Comparison of ENCODE assay signal across 14 cellular contexts in genomic region chrX:41351923-41352322, GRCh38. TPM values are rescaled to one million over a fixed set of nuclear protein-coding genes. Genes with fewer than 3 reads are reported as not detected.
A peak's percentile ranks its signal among the peaks of the same experiment; 100 is the strongest.
DNase-seq lines count a peak whose midpoint lies in the region; ATAC-seq and TF ChIP-seq lines count a peak whose summit lies in the region.
"Had no signal": no experiment of that assay in that cellular context is flagged by ENCODE, and none has a peak within 500 bp of the region (broad histone marks: within the 10 kb centered on the region; RNA-seq: fewer than 3 reads in every experiment).

No MANE protein-coding gene starts in this region.

- H3K27ac Mint-ChIP-seq in activated CD4-positive, alpha-beta memory T cell treated with anti-CD3 and anti-CD28 coated beads for 36 hours: peak overlapping the region; percentile 71
- no peak overlapping the region for H3K27ac Mint-ChIP-seq in activated CD4-positive, alpha-beta memory T cell treated with anti-CD3 and anti-CD28 coated beads, Interleukin-2, amount 10 ng/mL, durations not matched to agents 7 days and 5 days
- peak overlapping the region; percentile 42 for H3K27ac Mint-ChIP-seq in activated T-helper 2 cell treated with anti-CD3 and anti-CD28 coated beads, Interferon-gamma antibody, Interleukin-2, Interleukin-4, amounts not matched to agents 10 μg/mL and 5 μg/mL and 100 μg/mL, durations not matched to agents 14 hours and 24 hours and 36 hours
- peak overlapping the region; percentile 26 to 72 for H3K27ac Mint-ChIP-seq in natural killer cell treated with Interleukin-12 subunit alpha and Interleukin-12 subunit beta and Interleukin-15 and Interleukin-18, amount 100 ng/mL, for 72 hours

- H3K27ac ChIP-seq in tibial artery (no peak overlapping the region), heart left ventricle (peak overlapping the region in 1 of 12 donors; percentile 24)

- H3K4me3 ChIP-seq in tibial artery: no peak overlapping the region
- no peak overlapping the region for H3K4me3 ChIP-seq in heart left ventricle

- CTCF ChIA-PET in activated CD4-positive, alpha-beta memory T cell treated with anti-CD3 and anti-CD28 coated beads for 36 hours (lab: Charles Lee): interaction anchor here (1.3 kb wide), 1 partner anchor 90 kb away, joined by 3 read pairs; no protein-coding TSS in a partner anchor
- CTCF ChIA-PET in activated CD4-positive, alpha-beta memory T cell treated with anti-CD3 and anti-CD28 coated beads, Interleukin-2, amount 10 ng/mL, durations not matched to agents 7 days and 5 days (lab: Charles Lee): no interaction called here

- no peak for ATAC-seq in natural killer cell treated with Interleukin-12 subunit alpha and Interleukin-12 subunit beta and Interleukin-15 and Interleukin-18, amount 100 ng/mL, for 72 hours
- no peak for ATAC-seq in heart left ventricle

- peaks cover 20 to 39% (median 30%) of the 10 kb centered on the region in 3 donors for H3K36me3 ChIP-seq in tibial artery
- peaks cover 0 to 43% (median 32%) of the 10 kb centered on the region in 9 donors for H3K36me3 ChIP-seq in heart left ventricle

- no peak for TF ChIP-seq CTCF in tibial artery (IDR thresholded peaks at IDR 0.05)
- TF ChIP-seq CTCF in heart left ventricle (IDR thresholded peaks at IDR 0.05): no peak

- no peak for TF ChIP-seq POLR2A in heart left ventricle (IDR thresholded peaks at IDR 0.05)

- H3K4me1 Mint-ChIP-seq in activated CD4-positive, alpha-beta memory T cell treated with anti-CD3 and anti-CD28 coated beads for 36 hours (ENCODE audit: low read depth): peaks cover 48% of the 10 kb centered on the region
- peaks cover 36% of the 10 kb centered on the region for H3K4me1 Mint-ChIP-seq in activated CD4-positive, alpha-beta memory T cell treated with anti-CD3 and anti-CD28 coated beads, Interleukin-2, amount 10 ng/mL, durations not matched to agents 7 days and 5 days
- peaks cover 24% of the 10 kb centered on the region for H3K4me1 Mint-ChIP-seq in activated T-helper 2 cell treated with anti-CD3 and anti-CD28 coated beads, Interferon-gamma antibody, Interleukin-2, Interleukin-4, amounts not matched to agents 10 μg/mL and 5 μg/mL and 100 μg/mL, durations not matched to agents 14 hours and 24 hours and 36 hours (ENCODE audit: low read depth)
- peaks cover 21 to 31% of the 10 kb centered on the region in 2 donors for H3K4me1 Mint-ChIP-seq in natural killer cell treated with Interleukin-12 subunit alpha and Interleukin-12 subunit beta and Interleukin-15 and Interleukin-18, amount 100 ng/mL, for 72 hours (ENCODE audit: low read depth in 2 of 2)

- peaks cover 19% of the 10 kb centered on the region for H3K36me3 Mint-ChIP-seq in activated CD4-positive, alpha-beta memory T cell treated with anti-CD3 and anti-CD28 coated beads for 36 hours
- peaks cover 47% of the 10 kb centered on the region for H3K36me3 Mint-ChIP-seq in activated CD4-positive, alpha-beta memory T cell treated with anti-CD3 and anti-CD28 coated beads, Interleukin-2, amount 10 ng/mL, durations not matched to agents 7 days and 5 days (ENCODE audit: low read depth)
- H3K36me3 Mint-ChIP-seq in activated T-helper 2 cell treated with anti-CD3 and anti-CD28 coated beads, Interferon-gamma antibody, Interleukin-2, Interleukin-4, amounts not matched to agents 10 μg/mL and 5 μg/mL and 100 μg/mL, durations not matched to agents 14 hours and 24 hours and 36 hours (ENCODE audit: low read depth): peaks cover 42% of the 10 kb centered on the region
- H3K36me3 Mint-ChIP-seq in natural killer cell treated with Interleukin-12 subunit alpha and Interleukin-12 subunit beta and Interleukin-15 and Interleukin-18, amount 100 ng/mL, for 72 hours: peaks cover 16% of the 10 kb centered on the region

- 34 to 74% (median 60%) methylated on average over 3 of the region's 3 CpGs for WGBS in heart left ventricle, 4 donors

- POLR2A ChIA-PET in activated CD4-positive, alpha-beta memory T cell treated with anti-CD3 and anti-CD28 coated beads for 36 hours (lab: Charles Lee): interaction anchor here (0.5 to 1.0 kb wide), 3 partner anchors 25 to 36 kb away, joined by 3 read pairs; no protein-coding TSS in a partner anchor
- POLR2A ChIA-PET in activated CD4-positive, alpha-beta memory T cell treated with anti-CD3 and anti-CD28 coated beads, Interleukin-2, amount 10 ng/mL, durations not matched to agents 7 days and 5 days (lab: Charles Lee): interaction anchor here (1.0 to 1.5 kb wide), 2 partner anchors 14 kb away, joined by 4 to 5 read pairs; no protein-coding TSS in a partner anchor

- H3K4me1 ChIP-seq in tibial artery (peaks cover 0 to 3% (median 0%) of the 10 kb centered on the region in 4 donors), heart left ventricle (peaks cover 0 to 21% (median 5%) of the 10 kb centered on the region in 12 donors)
- H3K4me1 ChIP-seq: Caco-2 had no signal

- no peaks in the 10 kb centered on the region for H3K9me3 ChIP-seq in tibial artery
- H3K9me3 ChIP-seq in heart left ventricle: no peaks in the 10 kb centered on the region
- H3K9me3 ChIP-seq: Caco-2 had no signal

- no peak for DNase-seq in activated CD4-positive, alpha-beta memory T cell treated with anti-CD3 and anti-CD28 coated beads for 36 hours
- no peak for DNase-seq in activated CD4-positive, alpha-beta memory T cell treated with anti-CD3 and anti-CD28 coated beads, Interleukin-2, amount 10 ng/mL, durations not matched to agents 7 days and 5 days
- DNase-seq in HT-29 (ENCODE audit: low spot score) (peak; percentile 13), SHP77 treated with DMSO at 0.1 percent for 48 hours (lab: John Stamatoyannopoulos, UW) (no peak), tibial artery (no peak), heart left ventricle (no peak)
- DNase-seq in activated T-helper 2 cell treated with anti-CD3 and anti-CD28 coated beads, Interferon-gamma antibody, Interleukin-2, Interleukin-4, amounts not matched to agents 10 μg/mL and 5 μg/mL and 100 μg/mL, durations not matched to agents 14 hours and 24 hours and 36 hours (ENCODE audit: low spot score): no peak
- no peak for DNase-seq in natural killer cell treated with Interleukin-12 subunit alpha and Interleukin-12 subunit beta and Interleukin-15 and Interleukin-18, amount 100 ng/mL, for 72 hours (ENCODE audit: low spot score)
- DNase-seq: ACHN; activated CD4-positive, alpha-beta T cell treated with anti-CD3 and anti-CD28 coated beads, Interleukin-2, amount 50 U/mL, for 4 hours; activated naive CD4-positive, alpha-beta T cell treated with Interleukin-2 at 50 U/mL for 16 hours; Caco-2; effector CD8-positive, alpha-beta T cell; NCI-H774 had no signal

- no peaks in the 10 kb centered on the region for H3K27me3 Mint-ChIP-seq in activated CD4-positive, alpha-beta memory T cell treated with anti-CD3 and anti-CD28 coated beads for 36 hours
- H3K27me3 Mint-ChIP-seq in activated CD4-positive, alpha-beta memory T cell treated with anti-CD3 and anti-CD28 coated beads, Interleukin-2, amount 10 ng/mL, durations not matched to agents 7 days and 5 days: no peaks in the 10 kb centered on the region
- no peaks in the 10 kb centered on the region for H3K27me3 Mint-ChIP-seq in activated T-helper 2 cell treated with anti-CD3 and anti-CD28 coated beads, Interferon-gamma antibody, Interleukin-2, Interleukin-4, amounts not matched to agents 10 μg/mL and 5 μg/mL and 100 μg/mL, durations not matched to agents 14 hours and 24 hours and 36 hours (ENCODE audit: low read depth)
- no peaks in the 10 kb centered on the region for H3K27me3 Mint-ChIP-seq in natural killer cell treated with Interleukin-12 subunit alpha and Interleukin-12 subunit beta and Interleukin-15 and Interleukin-18, amount 100 ng/mL, for 72 hours

- H3K27me3 ChIP-seq in tibial artery: no peaks in the 10 kb centered on the region
- H3K27me3 ChIP-seq in heart left ventricle: no peaks in the 10 kb centered on the region

- H3K9me3 Mint-ChIP-seq in activated CD4-positive, alpha-beta memory T cell treated with anti-CD3 and anti-CD28 coated beads for 36 hours: no peaks in the 10 kb centered on the region
- no peaks in the 10 kb centered on the region for H3K9me3 Mint-ChIP-seq in activated CD4-positive, alpha-beta memory T cell treated with anti-CD3 and anti-CD28 coated beads, Interleukin-2, amount 10 ng/mL, durations not matched to agents 7 days and 5 days
- H3K9me3 Mint-ChIP-seq in activated T-helper 2 cell treated with anti-CD3 and anti-CD28 coated beads, Interferon-gamma antibody, Interleukin-2, Interleukin-4, amounts not matched to agents 10 μg/mL and 5 μg/mL and 100 μg/mL, durations not matched to agents 14 hours and 24 hours and 36 hours: no peaks in the 10 kb centered on the region
- no peaks in the 10 kb centered on the region for H3K9me3 Mint-ChIP-seq in natural killer cell treated with Interleukin-12 subunit alpha and Interleukin-12 subunit beta and Interleukin-15 and Interleukin-18, amount 100 ng/mL, for 72 hours

- no peak overlapping the region for H3K4me3 Mint-ChIP-seq in activated CD4-positive, alpha-beta memory T cell treated with anti-CD3 and anti-CD28 coated beads for 36 hours
- no peak overlapping the region for H3K4me3 Mint-ChIP-seq in activated CD4-positive, alpha-beta memory T cell treated with anti-CD3 and anti-CD28 coated beads, Interleukin-2, amount 10 ng/mL, durations not matched to agents 7 days and 5 days
- no peak overlapping the region for H3K4me3 Mint-ChIP-seq in activated T-helper 2 cell treated with anti-CD3 and anti-CD28 coated beads, Interferon-gamma antibody, Interleukin-2, Interleukin-4, amounts not matched to agents 10 μg/mL and 5 μg/mL and 100 μg/mL, durations not matched to agents 14 hours and 24 hours and 36 hours (ENCODE audit: low read depth)
- H3K4me3 Mint-ChIP-seq in natural killer cell treated with Interleukin-12 subunit alpha and Interleukin-12 subunit beta and Interleukin-15 and Interleukin-18, amount 100 ng/mL, for 72 hours: no peak overlapping the region

- intact Hi-C loops in activated CD4-positive, alpha-beta memory T cell treated with anti-CD3 and anti-CD28 coated beads for 36 hours (cut with micrococcal nuclease): loop anchor here (1.0 to 5.0 kb wide), 3 partner anchors 17 to 90 kb away; no protein-coding TSS in a partner anchor
- intact Hi-C loops in activated T-helper 2 cell treated with anti-CD3 and anti-CD28 coated beads, Interferon-gamma antibody, Interleukin-2, Interleukin-4, amounts not matched to agents 10 μg/mL and 5 μg/mL and 100 μg/mL, durations not matched to agents 14 hours and 24 hours and 36 hours (cut with micrococcal nuclease): loop anchor here (2.0 to 5.0 kb wide), 2 partner anchors 19 to 75 kb away; no protein-coding TSS in a partner anchor
- intact Hi-C loops in tibial artery (cut with DNase I; ENCODE audit: low total_unique reads) (no loop called here), heart left ventricle (cut with DNase I) (no loop called here)

RNA-seq across cellular contexts. Expression of gene DDX3X, which starts 18.0 kb away (rescaled TPM):
- total RNA-seq in activated CD4-positive, alpha-beta memory T cell treated with anti-CD3 and anti-CD28 coated beads for 36 hours: 100 to 1,000 TPM; 216 to 218 TPM
- total RNA-seq in activated CD4-positive, alpha-beta memory T cell treated with anti-CD3 and anti-CD28 coated beads, Interleukin-2, amount 10 ng/mL, durations not matched to agents 7 days and 5 days: 100 to 1,000 TPM; 224 to 225 TPM
- total RNA-seq in HT-29 (2014; rRNA removed; shearing (Covaris generic)): 100 and 102 TPM in 2 replicates
- total RNA-seq in activated T-helper 2 cell treated with anti-CD3 and anti-CD28 coated beads, Interferon-gamma antibody, Interleukin-2, Interleukin-4, amounts not matched to agents 10 μg/mL and 5 μg/mL and 100 μg/mL, durations not matched to agents 14 hours and 24 hours and 36 hours: 250 and 251 TPM in 2 replicates
- total RNA-seq in natural killer cell treated with Interleukin-12 subunit alpha and Interleukin-12 subunit beta and Interleukin-15 and Interleukin-18, amount 100 ng/mL, for 72 hours: 100 to 1,000 TPM; 252 to 451 TPM
- total RNA-seq in heart left ventricle: 100 to 1,000 TPM; 128 to 272 (median 178) TPM
- 10 to 100 TPM; 34.3 to 99.8 TPM for polyA plus RNA-seq in heart left ventricle

Comparison
In these comparisons a context has a peak if more than half of its experiments do, and no peak if none do; other contexts are left out.
1. intact Hi-C loops: an anchor here in activated CD4-positive, alpha-beta memory T cell treated with anti-CD3 and anti-CD28 coated beads for 36 hours (1.0 to 5.0 kb wide) and activated T-helper 2 cell treated with anti-CD3 and anti-CD28 coated beads, Interferon-gamma antibody, Interleukin-2, Interleukin-4, amounts not matched to agents 10 μg/mL and 5 μg/mL and 100 μg/mL, durations not matched to agents 14 hours and 24 hours and 36 hours (2.0 to 5.0 kb wide); none called in tibial artery and heart left ventricle.